Comparison of ENCODE assay signal across 8 cellular contexts in the genomic region with DNA sequence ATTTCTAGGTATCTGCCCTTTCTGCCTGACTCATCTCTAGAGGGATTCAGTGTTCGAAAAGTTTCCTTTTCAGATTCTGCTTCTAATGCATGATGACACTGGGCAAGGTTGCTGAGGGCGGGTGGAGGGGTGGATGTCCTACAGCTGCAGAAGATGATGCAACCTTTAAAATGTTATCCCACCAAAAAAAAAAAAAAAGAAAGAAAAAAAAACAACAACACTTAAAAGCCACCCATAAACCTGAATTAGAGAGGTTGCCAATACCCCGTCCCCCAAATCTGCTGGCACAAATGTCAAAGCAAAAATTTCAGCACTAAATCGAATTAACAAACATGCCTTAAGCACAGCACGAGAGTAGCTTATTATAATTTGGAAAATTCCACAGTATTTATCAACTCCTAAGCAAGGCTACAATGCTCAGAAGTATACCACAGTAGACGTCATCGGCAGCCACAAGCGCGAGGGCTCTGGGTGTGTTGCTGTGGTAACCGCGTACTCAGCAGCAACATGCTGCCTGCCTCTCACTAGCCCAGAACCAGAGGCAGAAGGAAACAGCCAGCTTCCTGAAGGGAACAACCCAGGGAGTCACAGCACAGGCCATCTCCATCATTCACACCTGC.
DNase-seq lines count a peak whose midpoint lies in the region; ATAC-seq lines count a peak whose summit lies in the region.

No MANE protein-coding gene starts in this region.

- ATAC-seq in HG03196 (IDR thresholded peaks at IDR 0.05; ENCODE audit: unreplicated experiment), result peak; percentile 64

- H3K36me3 Mint-ChIP-seq in T-helper 1 cell treated with Interleukin-12 subunit alpha and Interleukin-12 subunit beta and Interleukin-4 antibody, amounts not matched to agents 30 μg/mL and 1 μg/mL, for 36 hours (ENCODE audit: low read depth), result peaks cover 34% of the 10 kb centered on the region

- peak; percentile 20 for DNase-seq in NCI-H345 (lab: John Stamatoyannopoulos, UW)
- no peak for DNase-seq in NCI-H345 treated with DMSO at 0.1 percent for 48 hours (lab: John Stamatoyannopoulos, UW; ENCODE audit: unreplicated experiment)
- peak in 40 of 56 donors; percentile 0 to 53 (median 18) for DNase-seq in amygdala (lab: John Stamatoyannopoulos, UW)
- peak; percentile 79 for DNase-seq in iPS-NIHi7 (ENCODE audit: extremely low spot score)
- DNase-seq in stimulated activated CD4-positive, alpha-beta T cell treated with anti-CD3 and anti-CD28 coated beads, Interleukin-15, amount 100 ng/mL, for 24 hours, result peak; percentile 78
- DNase-seq in HK-2 (ENCODE audit: unreplicated experiment), result no peak

- peak overlapping the region; percentile 77 for H3K4me3 Mint-ChIP-seq in T-helper 1 cell treated with Interleukin-12 subunit alpha and Interleukin-12 subunit beta and Interleukin-4 antibody, amounts not matched to agents 30 μg/mL and 1 μg/mL, for 36 hours

- no peaks in the 10 kb centered on the region for H3K27me3 Mint-ChIP-seq in T-helper 1 cell treated with Interleukin-12 subunit alpha and Interleukin-12 subunit beta and Interleukin-4 antibody, amounts not matched to agents 30 μg/mL and 1 μg/mL, for 36 hours (ENCODE audit: low read depth)

- H3K9me3 Mint-ChIP-seq in T-helper 1 cell treated with Interleukin-12 subunit alpha and Interleukin-12 subunit beta and Interleukin-4 antibody, amounts not matched to agents 30 μg/mL and 1 μg/mL, for 36 hours, result no peaks in the 10 kb centered on the region

- peak overlapping the region; percentile 97 for H3K27ac Mint-ChIP-seq in T-helper 1 cell treated with Interleukin-12 subunit alpha and Interleukin-12 subunit beta and Interleukin-4 antibody, amounts not matched to agents 30 μg/mL and 1 μg/mL, for 36 hours

- peaks cover 66% of the 10 kb centered on the region for H3K4me1 Mint-ChIP-seq in T-helper 1 cell treated with Interleukin-12 subunit alpha and Interleukin-12 subunit beta and Interleukin-4 antibody, amounts not matched to agents 30 μg/mL and 1 μg/mL, for 36 hours (ENCODE audit: low read depth)

Comparison
In these comparisons a context has a peak if more than half of its experiments do, and no peak if none do; other contexts are left out.
1. DNase-seq: peak in NCI-H345 (single experiment), amygdala (40 of 56), iPS-NIHi7 (single experiment) and stimulated activated CD4-positive, alpha-beta T cell treated with anti-CD3 and anti-CD28 coated beads, Interleukin-15, amount 100 ng/mL, for 24 hours (single experiment); none in NCI-H345 treated with DMSO at 0.1 percent for 48 hours (single experiment) and HK-2 (single experiment).